In the genomic region with DNA sequence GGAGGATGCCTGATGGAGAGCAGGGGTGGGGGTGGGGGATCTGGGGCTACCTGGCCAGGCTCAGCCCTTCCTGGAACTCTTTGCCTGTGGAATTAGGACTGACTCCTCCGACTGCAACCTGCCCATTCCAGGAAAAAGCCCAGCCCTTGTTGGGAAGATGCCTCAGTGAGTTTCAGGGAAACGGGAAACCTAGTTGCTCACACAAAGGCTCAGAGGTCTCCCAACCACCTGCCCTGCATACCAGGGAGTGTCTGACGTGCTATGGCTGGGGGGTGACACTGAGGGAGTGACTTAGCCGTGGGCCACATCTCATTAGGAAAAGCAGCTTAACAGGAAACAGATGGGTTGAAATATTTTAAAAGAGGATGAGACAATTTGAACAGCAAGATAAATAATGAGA, we compare ENCODE assay signal across 15 cellular contexts. TPM values are rescaled to one million over a fixed set of nuclear protein-coding genes. Genes with fewer than 3 reads are reported as not detected.
A peak's percentile ranks its signal among the peaks of the same experiment; 100 is the strongest.
DNase-seq lines count a peak whose midpoint lies in the region; ATAC-seq and TF ChIP-seq lines count a peak whose summit lies in the region.
"Had no signal": no experiment of that assay in that cellular context is flagged by ENCODE, and none has a peak within 500 bp of the region (broad histone marks: within the 10 kb centered on the region; RNA-seq: fewer than 3 reads in every experiment).

No MANE protein-coding gene starts in this region.

- H3K4me3 ChIP-seq in spleen: no peak overlapping the region
- H3K4me3 ChIP-seq in Caco-2 (ENCODE audit: low read depth, low read length): no peak overlapping the region
- H3K4me3 ChIP-seq: psoas muscle had no signal

- H3K9me3 Mint-ChIP-seq in IgD-negative memory B cell: peaks cover 0 to 2% (median 0%) of the 10 kb centered on the region in 3 donors
- no peaks in the 10 kb centered on the region for H3K9me3 Mint-ChIP-seq in activated CD8-positive, alpha-beta T cell treated with anti-CD3 and anti-CD28 coated beads for 36 hours
- H3K9me3 Mint-ChIP-seq in Caco-2 (ENCODE audit: unreplicated experiment): no peaks in the 10 kb centered on the region

- peaks cover 15 to 26% (median 18%) of the 10 kb centered on the region in 3 donors for H3K4me1 Mint-ChIP-seq in IgD-negative memory B cell
- peaks cover 15% of the 10 kb centered on the region for H3K4me1 Mint-ChIP-seq in activated CD8-positive, alpha-beta T cell treated with anti-CD3 and anti-CD28 coated beads for 36 hours (ENCODE audit: low read depth)
- H3K4me1 Mint-ChIP-seq in Caco-2 (ENCODE audit: low read depth, unreplicated experiment): peaks cover 4% of the 10 kb centered on the region

- 37 to 49% (median 43%) methylated on average over 4 of the region's 4 CpGs for whole genome bisulfite sequencing in spleen, 5 donors

- H3K4me3 Mint-ChIP-seq in IgD-negative memory B cell (peak overlapping the region in 2 of 4 donors; percentile 83 to 92), Caco-2 (ENCODE audit: unreplicated experiment) (no peak overlapping the region)
- H3K4me3 Mint-ChIP-seq in activated CD8-positive, alpha-beta T cell treated with anti-CD3 and anti-CD28 coated beads for 36 hours: no peak overlapping the region

- CTCF ChIA-PET in activated CD8-positive, alpha-beta T cell treated with anti-CD3 and anti-CD28 coated beads for 36 hours (lab: Charles Lee): no interaction called here
- CTCF ChIA-PET in Caco-2 (lab: Charles Lee): no interaction called here

- peaks cover 2% of the 10 kb centered on the region for H3K36me3 Mint-ChIP-seq in IgD-negative memory B cell
- H3K36me3 Mint-ChIP-seq in activated CD8-positive, alpha-beta T cell treated with anti-CD3 and anti-CD28 coated beads for 36 hours (ENCODE audit: low read depth): no peaks in the 10 kb centered on the region
- H3K36me3 Mint-ChIP-seq in Caco-2 (ENCODE audit: insufficient read depth, unreplicated experiment): no peaks in the 10 kb centered on the region

- H3K27me3 ChIP-seq in spleen (replicated peaks in 1 of 7) (no peaks in the 10 kb centered on the region), Caco-2 (replicated peaks; ENCODE audit: control insufficient read depth, insufficient read depth, low read length) (no peaks in the 10 kb centered on the region)

- POLR2A ChIA-PET in activated CD8-positive, alpha-beta T cell treated with anti-CD3 and anti-CD28 coated beads for 36 hours (lab: Charles Lee): interaction anchor here (0.7 to 0.8 kb wide), 2 partner anchors 12 to 36 kb away, joined by 3 to 5 read pairs; no protein-coding TSS in a partner anchor
- POLR2A ChIA-PET in Caco-2 (lab: Charles Lee): no interaction called here

- H3K27ac ChIP-seq in spleen: peak overlapping the region in 7 of 8 donors; percentile 17 to 81 (median 59)
- H3K27ac ChIP-seq: psoas muscle had no signal

- no peak for DNase-seq in activated CD8-positive, alpha-beta T cell treated with anti-CD3 and anti-CD28 coated beads for 36 hours
- DNase-seq in left lobe of liver (ENCODE audit: low spot score) (peak; percentile 39), spleen (no peak), SIG-M5 treated with dmso at 0.1 percent for 504 hours (lab: John Stamatoyannopoulos, UW; ENCODE audit: unreplicated experiment) (no peak), Caco-2 (no peak)
- DNase-seq: activated CD4-positive, alpha-beta T cell treated with anti-CD3 and anti-CD28 coated beads for 48 hours; activated naive CD4-positive, alpha-beta T cell treated with anti-CD3 and anti-CD28 coated beads, Interleukin-2, amount 50 U/mL, for 16 hours; COR-L47; NCI-H526 had no signal

- no TSS peak for BruUV-seq in Caco-2 (replicated peaks; lab: Mats Ljungman, UMichigan)

- peak overlapping the region in 2 of 3 donors; percentile 48 to 86 for H3K27ac Mint-ChIP-seq in IgD-negative memory B cell
- peak overlapping the region; percentile 81 for H3K27ac Mint-ChIP-seq in activated CD8-positive, alpha-beta T cell treated with anti-CD3 and anti-CD28 coated beads for 36 hours
- no peak overlapping the region for H3K27ac Mint-ChIP-seq in Caco-2 (ENCODE audit: unreplicated experiment)

- H3K27me3 Mint-ChIP-seq in IgD-negative memory B cell: no peaks in the 10 kb centered on the region
- H3K27me3 Mint-ChIP-seq in activated CD8-positive, alpha-beta T cell treated with anti-CD3 and anti-CD28 coated beads for 36 hours: no peaks in the 10 kb centered on the region
- H3K27me3 Mint-ChIP-seq in Caco-2 (ENCODE audit: insufficient read depth, unreplicated experiment): peaks cover 3% of the 10 kb centered on the region

- no peaks in the 10 kb centered on the region for H3K36me3 ChIP-seq in spleen
- H3K36me3 ChIP-seq in Caco-2 (ENCODE audit: control insufficient read depth, insufficient read depth, low read length): no peaks in the 10 kb centered on the region

- intact Hi-C loops in activated CD8-positive, alpha-beta T cell treated with anti-CD3 and anti-CD28 coated beads for 36 hours (cut with micrococcal nuclease): no loop called here
- intact Hi-C loops in spleen (cut with DNase I; ENCODE audit: low total_unique reads): no loop called here
- intact Hi-C loops in Caco-2 (cut with micrococcal nuclease; ENCODE audit: unreplicated experiment): no loop called here

- no peak for TF ChIP-seq POLR2A in spleen (IDR thresholded peaks at IDR 0.05)

- H3K4me1 ChIP-seq in spleen: peaks cover 14 to 58% (median 39%) of the 10 kb centered on the region in 6 donors
- H3K4me1 ChIP-seq in Caco-2: no peaks in the 10 kb centered on the region

- H3K9me3 ChIP-seq in spleen: no peaks in the 10 kb centered on the region
- no peaks in the 10 kb centered on the region for H3K9me3 ChIP-seq in Caco-2
- H3K9me3 ChIP-seq: psoas muscle had no signal

- ATAC-seq in activated CD8-positive, alpha-beta T cell treated with anti-CD3 and anti-CD28 coated beads for 36 hours: no peak
- ATAC-seq in left lobe of liver: no peak
- no peak for ATAC-seq in GM18511 (IDR thresholded peaks at IDR 0.05; ENCODE audit: unreplicated experiment)
- ATAC-seq in HG03097 (IDR thresholded peaks at IDR 0.05; ENCODE audit: low FRiP score, unreplicated experiment): no peak

- no peak for TF ChIP-seq CTCF in activated CD8-positive, alpha-beta T cell treated with anti-CD3 and anti-CD28 coated beads for 36 hours (IDR thresholded peaks at IDR 0.05)
- TF ChIP-seq CTCF in spleen (IDR thresholded peaks at IDR 0.05 in 8 of 11, conservative IDR thresholded peaks at IDR 0.05 in 3 of 11) (no peak), Caco-2 (IDR thresholded peaks at IDR 0.05; ENCODE audit: insufficient read depth in 1 of 2, low read depth in 1 of 2, low read length in 1 of 2, severe bottlenecking in 1 of 2, unreplicated experiment in 1 of 2) (no peak)

RNA-seq across cellular contexts. Expression of gene CYP8B1, which starts 27.9 kb away (rescaled TPM):
- polyA plus RNA-seq in IgD-negative memory B cell (not detected), spleen (under 1 TPM in 1 of 3 donors, not detected in 2; 0.02 TPM)
- not detected for total RNA-seq in activated CD8-positive, alpha-beta T cell treated with anti-CD3 and anti-CD28 coated beads for 36 hours
- total RNA-seq in left lobe of liver (425 TPM), spleen (not detected), Caco-2 (2022) (not detected in 2 replicates)
- total RNA-seq: kidney epithelial cell, SK-MEL-5 had no signal
- polyA plus RNA-seq: psoas muscle had no signal

RNA-seq across cellular contexts. Expression of gene ACKR2, which starts 38.5 kb away (rescaled TPM):
- polyA plus RNA-seq in IgD-negative memory B cell: not detected
- 1 to 10 TPM; 1.2 to 1.4 TPM for total RNA-seq in activated CD8-positive, alpha-beta T cell treated with anti-CD3 and anti-CD28 coated beads for 36 hours
- 17.6 TPM for total RNA-seq in left lobe of liver
- 1 to 10 TPM in 5 of 7 donors, under 1 TPM in 2; 0.52 to 4.4 (median 1.2) TPM for total RNA-seq in spleen
- polyA plus RNA-seq in spleen: under 1 TPM; 0.17 to 0.42 (median 0.33) TPM
- total RNA-seq in Caco-2 (2022): 3.5 and 4.1 TPM in 2 replicates
- total RNA-seq: SK-MEL-5 had no signal

RNA-seq across cellular contexts. Expression of gene HIGD1A, which starts 43.4 kb away (rescaled TPM):
- polyA plus RNA-seq in IgD-negative memory B cell (66.7 TPM), spleen (10 to 100 TPM; 39.4 to 86.6 (median 60.5) TPM)
- total RNA-seq in activated CD8-positive, alpha-beta T cell treated with anti-CD3 and anti-CD28 coated beads for 36 hours: 10 to 100 TPM; 58.4 to 60.5 TPM
- total RNA-seq in left lobe of liver (112 TPM), spleen (10 to 100 TPM; 48.5 to 89.0 (median 58.8) TPM), Caco-2 (2022) (108 and 112 TPM in 2 replicates)

RNA-seq across cellular contexts. Expression of gene ZNF662, which starts 58.2 kb away (rescaled TPM):
- polyA plus RNA-seq in IgD-negative memory B cell: not detected
- total RNA-seq in activated CD8-positive, alpha-beta T cell treated with anti-CD3 and anti-CD28 coated beads for 36 hours: 1 to 10 TPM; 2.1 to 3.2 TPM
- 3.0 TPM for total RNA-seq in left lobe of liver
- total RNA-seq in spleen: 10 to 100 TPM in 1 of 7 donors, 1 to 10 TPM in 6; 2.9 to 10.4 (median 5.1) TPM
- polyA plus RNA-seq in spleen: 1 to 10 TPM; 1.0 to 2.8 (median 2.2) TPM
- total RNA-seq in Caco-2 (2022): 10.3 and 13.4 TPM in 2 replicates
- total RNA-seq: SK-MEL-5 had no signal

Comparison
In these comparisons a context has a peak if more than half of its experiments do, and no peak if none do; other contexts are left out.
1. RNA of gene CYP8B1, which starts 27.9 kb away (total RNA-seq): 425 TPM in left lobe of liver (single experiment); not detected in Caco-2, not detected in activated CD8-positive, alpha-beta T cell treated with anti-CD3 and anti-CD28 coated beads for 36 hours and not detected in spleen; every median in the first group is over 100 times any median in the second.